ENCODE assay signal across 14 cellular contexts in genomic region chr2:46472165-46472564, GRCh38. TPM values are rescaled to one million over a fixed set of nuclear protein-coding genes. Genes with fewer than 3 reads are reported as not detected.
"Had no signal": no experiment of that assay in that cellular context is flagged by ENCODE, and none has a peak within 500 bp of the region (broad histone marks: within the 10 kb centered on the region; RNA-seq: fewer than 3 reads in every experiment).

No MANE protein-coding gene starts in this region.

RNA-seq across cellular contexts. Expression of gene TMEM247, which starts 7.2 kb away (rescaled TPM):
- total RNA-seq: activated B cell treated with CpG ODN at 0.5 μM for 24 hours; activated CD4-positive, alpha-beta memory T cell treated with anti-CD3 and anti-CD28 coated beads for 36 hours; activated CD4-positive, alpha-beta memory T cell treated with anti-CD3 and anti-CD28 coated beads, Interleukin-2, amount 10 ng/mL, durations not matched to agents 7 days and 5 days; activated CD4-positive, alpha-beta T cell treated with anti-CD3 and anti-CD28 coated beads for 36 hours; activated CD4-positive, alpha-beta T cell treated with anti-CD3 and anti-CD28 coated beads, Interleukin-2, amount 10 ng/mL, durations not matched to agents 24 days and 14 days; activated CD4-positive, alpha-beta T cell treated with anti-CD3 and anti-CD28 coated beads, Interleukin-2, amount 10 ng/mL, durations not matched to agents 7 days and 5 days; activated CD8-positive, alpha-beta memory T cell treated with anti-CD3 and anti-CD28 coated beads for 36 hours; activated CD8-positive, alpha-beta memory T cell treated with anti-CD3 and anti-CD28 coated beads, Interleukin-2, amount 10 ng/mL, durations not matched to agents 7 days and 5 days; activated CD8-positive, alpha-beta T cell treated with anti-CD3 and anti-CD28 coated beads for 36 hours; activated CD8-positive, alpha-beta T cell treated with anti-CD3 and anti-CD28 coated beads, Interleukin-2, amount 10 ng/mL, durations not matched to agents 7 days and 5 days; T-helper 1 cell treated with Interleukin-12 subunit alpha and Interleukin-12 subunit beta and Interleukin-4 antibody, amounts not matched to agents 30 ng/mL and 1 ng/mL, for 36 hours; T-helper 17 cell; T-helper 2 cell treated with Interferon-gamma antibody and Interleukin-4, amounts not matched to agents 100 ng/mL and 5 ng/mL, for 36 hours; WTC11 had no signal
